In genomic region chr7:3039787-3040186, GRCh38 we compare ENCODE assay signal across 18 cellular contexts. TPM values are rescaled to one million over a fixed set of nuclear protein-coding genes. Genes with fewer than 3 reads are reported as not detected.
DNase-seq lines count a peak whose midpoint lies in the region; ATAC-seq lines count a peak whose summit lies in the region.
"Had no signal": no experiment of that assay in that cellular context is flagged by ENCODE, and none has a peak within 500 bp of the region (broad histone marks: within the 10 kb centered on the region; RNA-seq: fewer than 3 reads in every experiment).

No MANE protein-coding gene starts in this region.

- H3K9me3 Mint-ChIP-seq in activated T-cell treated with anti-CD3 and anti-CD28 coated beads, Interleukin-2, amount 50 U/mL, for 72 hours, result no peaks in the 10 kb centered on the region
- H3K9me3 Mint-ChIP-seq in activated naive CD8-positive, alpha-beta T cell treated with anti-CD3 and anti-CD28 coated beads for 36 hours, result peaks cover 5% of the 10 kb centered on the region
- H3K9me3 Mint-ChIP-seq in stimulated activated effector memory CD8-positive, alpha-beta T cell treated with anti-CD3 and anti-CD28 coated beads, Interleukin-12 subunit alpha, Interleukin-12 subunit beta, amount 100 ng/mL, for 72 hours, result no peaks in the 10 kb centered on the region
- H3K9me3 Mint-ChIP-seq: endodermal cell had no signal

- peaks cover 64% of the 10 kb centered on the region for H3K4me1 Mint-ChIP-seq in activated T-cell treated with anti-CD3 and anti-CD28 coated beads, Interleukin-2, amount 50 U/mL, for 72 hours (ENCODE audit: low read depth)
- peaks cover 60% of the 10 kb centered on the region for H3K4me1 Mint-ChIP-seq in activated naive CD8-positive, alpha-beta T cell treated with anti-CD3 and anti-CD28 coated beads for 36 hours
- H3K4me1 Mint-ChIP-seq in stimulated activated effector memory CD8-positive, alpha-beta T cell treated with anti-CD3 and anti-CD28 coated beads, Interleukin-12 subunit alpha, Interleukin-12 subunit beta, amount 100 ng/mL, for 72 hours, result peaks cover 81% of the 10 kb centered on the region

- DNase-seq in activated T-cell treated with anti-CD3 and anti-CD28 coated beads, Interleukin-2, amount 50 U/mL, for 72 hours, result peak in 1 of 2 donors; percentile 14
- no peak for DNase-seq in activated T-cell treated with anti-CD3 and anti-CD28 coated beads, Interleukin-2, amount 50 U/mL, for 48 hours
- no peak for DNase-seq in activated naive CD8-positive, alpha-beta T cell treated with anti-CD3 and anti-CD28 coated beads for 36 hours
- DNase-seq in stimulated activated effector memory CD8-positive, alpha-beta T cell treated with anti-CD3 and anti-CD28 coated beads, Interleukin-12 subunit alpha, Interleukin-12 subunit beta, amount 100 ng/mL, for 72 hours (ENCODE audit: low spot score in 2 of 2), result no peak
- DNase-seq: activated CD4-positive, CD25-positive, alpha-beta regulatory T cell treated with anti-CD3 and anti-CD28 coated beads, Interleukin-2, amount 50 U/mL, for 72 hours; central memory CD4-positive, alpha-beta T cell; endodermal cell; GDM1; HFFc6; KG1; left lung; NCI-H1092 treated with DMSO at 0.1 percent for 48 hours; NCI-H82; posterior cingulate gyrus had no signal

- H3K27ac Mint-ChIP-seq in activated T-cell treated with anti-CD3 and anti-CD28 coated beads, Interleukin-2, amount 50 U/mL, for 72 hours, result peak overlapping the region; percentile 78
- peak overlapping the region; percentile 83 for H3K27ac Mint-ChIP-seq in activated naive CD8-positive, alpha-beta T cell treated with anti-CD3 and anti-CD28 coated beads for 36 hours
- peak overlapping the region; percentile 95 for H3K27ac Mint-ChIP-seq in stimulated activated effector memory CD8-positive, alpha-beta T cell treated with anti-CD3 and anti-CD28 coated beads, Interleukin-12 subunit alpha, Interleukin-12 subunit beta, amount 100 ng/mL, for 72 hours
- H3K27ac Mint-ChIP-seq: endodermal cell, HFFc6 had no signal

- H3K4me3 Mint-ChIP-seq in activated T-cell treated with anti-CD3 and anti-CD28 coated beads, Interleukin-2, amount 50 U/mL, for 72 hours, result peak overlapping the region; percentile 71 to 72
- peak overlapping the region; percentile 54 for H3K4me3 Mint-ChIP-seq in activated naive CD8-positive, alpha-beta T cell treated with anti-CD3 and anti-CD28 coated beads for 36 hours
- peak overlapping the region; percentile 95 for H3K4me3 Mint-ChIP-seq in stimulated activated effector memory CD8-positive, alpha-beta T cell treated with anti-CD3 and anti-CD28 coated beads, Interleukin-12 subunit alpha, Interleukin-12 subunit beta, amount 100 ng/mL, for 72 hours
- H3K4me3 Mint-ChIP-seq: endodermal cell, HFFc6 had no signal

- peaks cover 6 to 18% of the 10 kb centered on the region in 2 donors for H3K36me3 Mint-ChIP-seq in activated T-cell treated with anti-CD3 and anti-CD28 coated beads, Interleukin-2, amount 50 U/mL, for 72 hours (ENCODE audit: insufficient read depth in 2 of 2)
- H3K36me3 Mint-ChIP-seq in activated naive CD8-positive, alpha-beta T cell treated with anti-CD3 and anti-CD28 coated beads for 36 hours, result peaks cover 61% of the 10 kb centered on the region
- peaks cover 80% of the 10 kb centered on the region for H3K36me3 Mint-ChIP-seq in stimulated activated effector memory CD8-positive, alpha-beta T cell treated with anti-CD3 and anti-CD28 coated beads, Interleukin-12 subunit alpha, Interleukin-12 subunit beta, amount 100 ng/mL, for 72 hours

- no peaks in the 10 kb centered on the region for H3K27me3 Mint-ChIP-seq in activated T-cell treated with anti-CD3 and anti-CD28 coated beads, Interleukin-2, amount 50 U/mL, for 72 hours (ENCODE audit: low read depth)
- no peaks in the 10 kb centered on the region for H3K27me3 Mint-ChIP-seq in activated naive CD8-positive, alpha-beta T cell treated with anti-CD3 and anti-CD28 coated beads for 36 hours

- peak in 1 of 2 donors; percentile 38 for ATAC-seq in activated T-cell treated with anti-CD3 and anti-CD28 coated beads, Interleukin-2, amount 50 U/mL, for 72 hours (replicated peaks in 1 of 2)
- ATAC-seq in HG02870 (IDR thresholded peaks at IDR 0.05; ENCODE audit: unreplicated experiment) (peak; percentile 55), HG02642 (IDR thresholded peaks at IDR 0.05; ENCODE audit: poor library complexity, unreplicated experiment) (no peak), HG02840 (IDR thresholded peaks at IDR 0.05; ENCODE audit: low FRiP score, unreplicated experiment) (no peak), GM21367 (IDR thresholded peaks at IDR 0.05; ENCODE audit: unreplicated experiment) (no peak)
- ATAC-seq in stimulated activated effector memory CD8-positive, alpha-beta T cell treated with anti-CD3 and anti-CD28 coated beads, Interleukin-12 subunit alpha, Interleukin-12 subunit beta, amount 100 ng/mL, for 72 hours, result peak; percentile 42
- ATAC-seq: left lung had no signal

RNA-seq across cellular contexts. Expression of gene CARD11, which starts 3.9 kb away (rescaled TPM):
- total RNA-seq in activated T-cell treated with anti-CD3 and anti-CD28 coated beads, Interleukin-2, amount 50 U/mL, for 72 hours, result 100 to 1,000 TPM; 101 to 114 TPM
- 100 to 1,000 TPM; 108 to 111 TPM for total RNA-seq in activated naive CD8-positive, alpha-beta T cell treated with anti-CD3 and anti-CD28 coated beads for 36 hours
- total RNA-seq: HFFc6 had no signal

Comparison
In these comparisons a context has a peak if more than half of its experiments do, and no peak if none do; other contexts are left out.
1. ATAC-seq: peak in HG02870 (single experiment) and stimulated activated effector memory CD8-positive, alpha-beta T cell treated with anti-CD3 and anti-CD28 coated beads, Interleukin-12 subunit alpha, Interleukin-12 subunit beta, amount 100 ng/mL, for 72 hours (single experiment); none in HG02642 (single experiment), HG02840 (single experiment) and GM21367 (single experiment).
2. Peak in every context shown above with its lines, with median percentiles within 50 percentile points of each other: H3K27ac Mint-ChIP-seq and H3K4me3 Mint-ChIP-seq.